Comparison of ENCODE assay signal across 22 cellular contexts in the genomic region with DNA sequence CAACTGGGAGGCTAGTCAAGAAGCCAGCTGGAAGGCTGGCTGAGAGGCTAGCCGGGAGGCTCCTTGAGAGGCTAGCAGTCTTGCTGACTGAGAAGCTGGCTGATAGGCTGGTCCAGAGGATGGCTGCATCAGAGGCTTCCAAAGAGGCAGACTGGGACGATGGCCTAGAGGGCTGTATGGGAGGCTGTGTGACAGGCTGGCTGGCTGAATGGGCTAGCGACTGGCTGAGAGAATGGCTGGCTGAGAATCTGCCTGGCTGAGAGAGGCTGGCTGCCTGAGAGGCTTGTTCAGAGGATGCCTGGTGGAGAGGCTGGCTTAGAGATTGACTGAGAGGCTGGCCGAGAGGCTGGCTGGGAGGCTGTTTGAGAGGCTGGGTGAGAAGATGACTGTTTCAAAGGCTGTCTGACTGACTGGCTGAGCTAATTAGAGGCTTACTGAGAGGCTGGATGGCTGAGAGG. TPM values are rescaled to one million over a fixed set of nuclear protein-coding genes. Genes with fewer than 3 reads are reported as not detected.
DNase-seq lines count a peak whose midpoint lies in the region; ATAC-seq, FAIRE-seq and TF ChIP-seq lines count a peak whose summit lies in the region.
"Had no signal": no experiment of that assay in that cellular context is flagged by ENCODE, and none has a peak within 500 bp of the region (broad histone marks: within the 10 kb centered on the region; RNA-seq: fewer than 3 reads in every experiment).

No MANE protein-coding gene starts in this region.

- H3K4me1 ChIP-seq in heart left ventricle, result peaks cover 0 to 20% (median 4%) of the 10 kb centered on the region in 12 donors
- peaks cover 4 to 15% (median 7%) of the 10 kb centered on the region in 3 donors for H3K4me1 ChIP-seq in pancreas
- H3K4me1 ChIP-seq: tibial nerve had no signal

- H3K27ac Mint-ChIP-seq in effector memory CD8-positive, alpha-beta T cell, result no peak overlapping the region
- H3K27ac Mint-ChIP-seq: activated CD8-positive, alpha-beta memory T cell treated with anti-CD3 and anti-CD28 coated beads, Interleukin-2, amount 10 ng/mL, durations not matched to agents 7 days and 5 days; CD8-positive, alpha-beta T cell had no signal

- H3K4me3 ChIP-seq in heart left ventricle (no peak overlapping the region), pancreas (no peak overlapping the region), brain microvascular endothelial cell (ENCODE audit: low read depth, low read length) (no peak overlapping the region)
- H3K4me3 ChIP-seq: skin epidermis, tibial nerve had no signal

- H3K27ac ChIP-seq in heart left ventricle, result peak overlapping the region in 7 of 12 donors; percentile 34 to 71 (median 50)
- peak overlapping the region; percentile 70 to 85 (median 83) for H3K27ac ChIP-seq in pancreas
- H3K27ac ChIP-seq in brain microvascular endothelial cell, result no peak overlapping the region
- H3K27ac ChIP-seq: RWPE1, tibial nerve had no signal

- no peaks in the 10 kb centered on the region for H3K36me3 Mint-ChIP-seq in effector memory CD8-positive, alpha-beta T cell (ENCODE audit: insufficient read depth)
- H3K36me3 Mint-ChIP-seq: activated CD8-positive, alpha-beta memory T cell treated with anti-CD3 and anti-CD28 coated beads, Interleukin-2, amount 10 ng/mL, durations not matched to agents 7 days and 5 days; CD8-positive, alpha-beta T cell had no signal

- no peaks in the 10 kb centered on the region for H3K9me3 Mint-ChIP-seq in effector memory CD8-positive, alpha-beta T cell
- H3K9me3 Mint-ChIP-seq: CD8-positive, alpha-beta T cell had no signal

- H3K4me1 Mint-ChIP-seq in effector memory CD8-positive, alpha-beta T cell (ENCODE audit: low read depth in 2 of 2), result peaks cover 0 to 3% of the 10 kb centered on the region in 2 donors
- H3K4me1 Mint-ChIP-seq: activated CD8-positive, alpha-beta memory T cell treated with anti-CD3 and anti-CD28 coated beads, Interleukin-2, amount 10 ng/mL, durations not matched to agents 7 days and 5 days had no signal

- in situ Hi-C loops in brain microvascular endothelial cell (cut with HindIII; ENCODE audit: low pct_ligation_motif_present, low sequenced_read_pairs), result no loop called here

- no peak overlapping the region for H3K4me3 Mint-ChIP-seq in effector memory CD8-positive, alpha-beta T cell
- H3K4me3 Mint-ChIP-seq: activated CD8-positive, alpha-beta memory T cell treated with anti-CD3 and anti-CD28 coated beads, Interleukin-2, amount 10 ng/mL, durations not matched to agents 7 days and 5 days; CD8-positive, alpha-beta T cell had no signal

- TF ChIP-seq CTCF in heart left ventricle (IDR thresholded peaks at IDR 0.05) (no peak), pancreas (IDR thresholded peaks at IDR 0.05) (no peak), brain microvascular endothelial cell (IDR thresholded peaks at IDR 0.05; ENCODE audit: low read depth, low read length, missing control alignments) (no peak)

- H3K27me3 ChIP-seq in heart left ventricle, result no peaks in the 10 kb centered on the region
- no peaks in the 10 kb centered on the region for H3K27me3 ChIP-seq in pancreas
- no peaks in the 10 kb centered on the region for H3K27me3 ChIP-seq in brain microvascular endothelial cell (replicated peaks)
- H3K27me3 ChIP-seq: tibial nerve had no signal

- no peak for FAIRE-seq in pancreas (lab: Jason Lieb, UNC)
- FAIRE-seq: endothelial cell of umbilical vein had no signal

- peaks cover 56 to 70% of the 10 kb centered on the region in 2 donors for H3K27me3 Mint-ChIP-seq in effector memory CD8-positive, alpha-beta T cell

- DNase-seq in Right ventricle myocardium inferior (ENCODE audit: missing footprints) (peak; percentile 59), cardiac septum (ENCODE audit: low spot score) (no peak), heart left ventricle (peak in 2 of 5 donors; percentile 35 to 67), pancreas (no peak), left colon (no peak), brain microvascular endothelial cell (no peak), NCI-H1105 treated with DMSO at 0.1 percent for 48 hours (lab: John Stamatoyannopoulos, UW) (no peak)
- DNase-seq in effector memory CD8-positive, alpha-beta T cell, result no peak
- DNase-seq: activated CD4-positive, alpha-beta T cell treated with anti-CD3 and anti-CD28 coated beads for 4 hours; activated CD8-positive, alpha-beta memory T cell treated with anti-CD3 and anti-CD28 coated beads, Interleukin-2, amount 10 ng/mL, durations not matched to agents 7 days and 5 days; activated effector memory CD4-positive, alpha-beta T cell treated with Interleukin-2 at 50 U/mL for 16 hours; CD8-positive, alpha-beta T cell; foreskin fibroblast; NCI-H226; stimulated activated CD4-positive, alpha-beta T cell treated with anti-CD3 and anti-CD28 coated beads, Interleukin-4, amount 100 ng/mL, for 4 hours; SW 1271 had no signal

- H3K9me3 ChIP-seq in heart left ventricle (no peaks in the 10 kb centered on the region), pancreas (no peaks in the 10 kb centered on the region)
- H3K9me3 ChIP-seq: tibial nerve had no signal

- no peak for TF ChIP-seq POLR2A in heart left ventricle (IDR thresholded peaks at IDR 0.05)

- WGBS in heart left ventricle, 4 donors, result 53 to 76% (median 71%) methylated on average over 4 of the region's 4 CpGs
- WGBS in pancreas, 2 donors, result 49 to 50% methylated on average over 4 of the region's 4 CpGs

- intact Hi-C loops in Right ventricle myocardium inferior (cut with DNase I) (no loop called here), cardiac septum (cut with DNase I) (no loop called here), heart left ventricle (cut with DNase I) (no loop called here), pancreas (cut with DNase I) (loop anchor here in 1 of 3 donors (10.0 kb wide), 1 partner anchor 54 kb away; no protein-coding TSS in a partner anchor), left colon (cut with DNase I, micrococcal nuclease) (no loop called here)

- H3K36me3 ChIP-seq in heart left ventricle (no peaks in the 10 kb centered on the region), pancreas (no peaks in the 10 kb centered on the region), brain microvascular endothelial cell (replicated peaks) (no peaks in the 10 kb centered on the region)
- H3K36me3 ChIP-seq: tibial nerve had no signal

- ATAC-seq in Right ventricle myocardium inferior (peak; percentile 64), heart left ventricle (peak; percentile 30 to 40 (median 33)), pancreas (peak in 1 of 4 donors; percentile 1), left colon (no peak)
- no peak for ATAC-seq in effector memory CD8-positive, alpha-beta T cell (replicated peaks)
- ATAC-seq: activated CD8-positive, alpha-beta memory T cell treated with anti-CD3 and anti-CD28 coated beads, Interleukin-2, amount 10 ng/mL, durations not matched to agents 7 days and 5 days; CD8-positive, alpha-beta T cell had no signal

RNA-seq across cellular contexts. Expression of a gene that starts 34.8 kb away (rescaled TPM):
- total RNA-seq in Right ventricle myocardium inferior (not detected), cardiac septum (not detected), heart left ventricle (under 1 TPM in 1 of 9 donors, not detected in 8; 0.14 TPM), pancreas (under 1 TPM in 2 of 6 donors, not detected in 4; 0.51 to 0.56 TPM), left colon (not detected)
- polyA plus RNA-seq in heart left ventricle (under 1 TPM in 1 of 2 donors, not detected in 1; 0.06 TPM), pancreas (under 1 TPM; 0.21 to 0.76 TPM)
- total RNA-seq: CD8-positive, alpha-beta T cell; endothelial cell of umbilical vein; HT1080; osteocyte had no signal

Comparison
In these comparisons a context has a peak if more than half of its experiments do, and no peak if none do; other contexts are left out.
1. ATAC-seq: peak in Right ventricle myocardium inferior (single experiment) and heart left ventricle (4 of 4); none in effector memory CD8-positive, alpha-beta T cell (single experiment) and left colon (single experiment).